ENCODE assay signal across 1 cellular context in the genomic region with DNA sequence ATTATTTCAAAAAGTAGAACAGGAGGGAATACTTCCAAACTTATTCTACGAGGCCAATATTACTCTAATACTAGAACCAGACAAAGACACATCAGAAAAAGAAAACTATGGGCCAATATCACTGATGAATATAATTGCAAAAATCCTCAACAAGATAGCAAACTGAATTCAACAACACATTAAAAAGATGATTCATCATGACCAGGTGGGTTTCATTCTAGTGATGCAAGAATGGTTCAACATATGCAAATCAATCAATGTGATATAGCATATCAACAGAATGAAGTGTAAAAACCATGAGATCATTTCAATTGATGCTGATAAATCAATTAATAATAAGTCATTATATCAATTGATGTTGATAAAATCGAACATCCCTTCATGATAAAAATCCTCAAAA.
TF ChIP-seq lines count a peak whose summit lies in the region.

No MANE protein-coding gene starts in this region.

TF ChIP-seq in K562, 482 proteins besides CTCF, POLR2A, EP300 and RAD21 (continued from another document):
- TF ChIP-seq TRIM24 (IDR thresholded peaks at IDR 0.05) = peak; percentile 53 to 69; a peak in 2 of 4 replicates
